In the genomic region with DNA sequence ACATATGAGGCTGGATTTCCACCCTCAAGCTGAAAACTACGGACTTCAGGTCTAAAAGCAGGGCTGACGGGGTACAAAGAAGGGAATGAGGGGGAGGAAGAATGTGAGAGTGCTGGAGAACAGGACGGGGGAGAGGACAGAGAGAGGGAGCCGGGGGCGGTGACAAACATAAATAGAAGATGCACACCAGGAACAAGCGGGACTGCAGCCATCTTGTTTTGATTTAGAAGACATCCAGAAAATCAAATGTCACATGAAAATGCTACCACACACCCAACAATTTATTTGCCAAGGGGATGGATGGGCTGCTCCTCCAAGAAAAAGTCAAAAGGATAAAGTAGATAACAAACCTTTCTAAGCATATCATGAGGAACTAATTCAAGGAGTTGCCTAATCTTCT, we compare ENCODE assay signal across 1 cellular context.
TF ChIP-seq lines count a peak whose summit lies in the region.

No MANE protein-coding gene starts in this region.

TF ChIP-seq in K562, 482 proteins besides CTCF, POLR2A, EP300 and RAD21 (continued from another document and continues in another):
- TF ChIP-seq SIRT6 (IDR thresholded peaks at IDR 0.05; ENCODE audit: low read depth, low read length) (no peak), EP400 (IDR thresholded peaks at IDR 0.05) (no peak), NCOR1 (IDR thresholded peaks at IDR 0.05) (no peak), ZSCAN29 (IDR thresholded peaks at IDR 0.05) (no peak), ZNF316 (IDR thresholded peaks at IDR 0.05) (no peak), TSC22D4 (tag; IDR thresholded peaks at IDR 0.05) (no peak), RFX5 (IDR thresholded peaks at IDR 0.05; ENCODE audit: low read depth, low read length) (no peak), FOXM1 (IDR thresholded peaks at IDR 0.05; ENCODE audit: low read depth) (no peak), FOXM1 (CRISPR knock-in tag; IDR thresholded peaks at IDR 0.05; ENCODE audit: low read depth) (no peak), ZKSCAN3 (CRISPR knock-in tag; IDR thresholded peaks at IDR 0.05) (no peak), BDP1 (IDR thresholded peaks at IDR 0.05; ENCODE audit: insufficient read depth, insufficient read length) (no peak), SIN3B (IDR thresholded peaks at IDR 0.05; ENCODE audit: low read depth) (no peak), SP2 (IDR thresholded peaks at IDR 0.05; ENCODE audit: extremely low read depth, low read depth, low read length, poor library complexity, severe bottlenecking) (no peak), ZFP1 (CRISPR knock-in tag; IDR thresholded peaks at IDR 0.05) (no peak), PHB (CRISPR knock-in tag; IDR thresholded peaks at IDR 0.05) (no peak), NR2F6 (CRISPR knock-in tag; IDR thresholded peaks at IDR 0.05) (no peak), ZNF696 (CRISPR knock-in tag; conservative IDR thresholded peaks at IDR 0.05) (no peak), RBM17 (IDR thresholded peaks at IDR 0.05; ENCODE audit: borderline replicate concordance, low read depth, low read length) (no peak), ZNF431 (CRISPR knock-in tag; IDR thresholded peaks at IDR 0.05) (no peak), SP1 (CRISPR knock-in tag; IDR thresholded peaks at IDR 0.05) (no peak), KDM1A (IDR thresholded peaks at IDR 0.05) (no peak), SRSF3 (IDR thresholded peaks at IDR 0.05; ENCODE audit: insufficient read depth, low read length) (no peak), ZNF184 (CRISPR knock-in tag; IDR thresholded peaks at IDR 0.05) (no peak), RHOXF2B (CRISPR knock-in tag; conservative IDR thresholded peaks at IDR 0.05) (0 out of 2 replicates have a peak, but pooled peaks have one; percentile 34), SMC3 (conservative IDR thresholded peaks at IDR 0.05; ENCODE audit: insufficient read depth, low read depth, low read length) (no peak), NR1H2 (CRISPR knock-in tag; IDR thresholded peaks at IDR 0.05) (no peak), HINFP (tag; conservative IDR thresholded peaks at IDR 0.05; ENCODE audit: low read depth) (peak; percentile 68; the same call in 1 of the 2 replicates), HBP1 (CRISPR knock-in tag; IDR thresholded peaks at IDR 0.05) (no peak), ZFPM2 (CRISPR knock-in tag; IDR thresholded peaks at IDR 0.05) (no peak), RBM14 (IDR thresholded peaks at IDR 0.05; ENCODE audit: borderline replicate concordance, insufficient read depth, low read depth, low read length) (no peak), ZNF77 (CRISPR knock-in tag; IDR thresholded peaks at IDR 0.05) (no peak), HMG20A (CRISPR knock-in tag; conservative IDR thresholded peaks at IDR 0.05) (no peak), TCF7 (IDR thresholded peaks at IDR 0.05; ENCODE audit: borderline replicate concordance) (no peak), SFPQ (IDR thresholded peaks at IDR 0.05; ENCODE audit: low read depth, low read length) (no peak), RAD51 (IDR thresholded peaks at IDR 0.05; ENCODE audit: borderline replicate concordance, low read depth) (no peak), PRMT5 (CRISPR knock-in tag; IDR thresholded peaks at IDR 0.05) (no peak), E4F1 (CRISPR knock-in tag; IDR thresholded peaks at IDR 0.05; ENCODE audit: borderline replicate concordance) (no peak), DMBX1 (CRISPR knock-in tag; IDR thresholded peaks at IDR 0.05; ENCODE audit: borderline replicate concordance) (peak; percentile 94), SRSF1 (IDR thresholded peaks at IDR 0.05; ENCODE audit: low read depth, low read length) (no peak), GABPA (tag; conservative IDR thresholded peaks at IDR 0.05; ENCODE audit: low read depth) (no peak), HNRNPL (IDR thresholded peaks at IDR 0.05; ENCODE audit: low read depth, low read length) (no peak), ELK1 (CRISPR knock-in tag; IDR thresholded peaks at IDR 0.05) (no peak), HDGF (IDR thresholded peaks at IDR 0.05) (no peak), MEIS2 (IDR thresholded peaks at IDR 0.05; ENCODE audit: partially characterized antibody) (no peak), ZNF785 (CRISPR knock-in tag; IDR thresholded peaks at IDR 0.05) (no peak)
- TF ChIP-seq, protein P1, sequence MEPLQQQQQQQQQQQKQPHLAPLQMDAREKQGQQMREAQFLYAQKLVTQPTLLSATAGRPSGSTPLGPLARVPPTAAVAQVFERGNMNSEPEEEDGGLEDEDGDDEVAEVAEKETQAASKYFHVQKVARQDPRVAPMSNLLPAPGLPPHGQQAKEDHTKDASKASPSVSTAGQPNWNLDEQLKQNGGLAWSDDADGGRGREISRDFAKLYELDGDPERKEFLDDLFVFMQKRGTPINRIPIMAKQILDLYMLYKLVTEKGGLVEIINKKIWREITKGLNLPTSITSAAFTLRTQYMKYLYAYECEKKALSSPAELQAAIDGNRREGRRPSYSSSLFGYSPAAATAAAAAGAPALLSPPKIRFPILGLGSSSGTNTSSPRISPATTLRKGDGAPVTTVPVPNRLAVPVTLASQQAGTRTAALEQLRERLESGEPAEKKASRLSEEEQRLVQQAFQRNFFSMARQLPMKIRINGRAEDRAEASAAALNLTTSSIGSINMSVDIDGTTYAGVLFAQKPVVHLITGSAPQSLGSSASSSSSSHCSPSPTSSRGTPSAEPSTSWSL (CRISPR knock-in tag; IDR thresholded peaks at IDR 0.05; ENCODE audit: borderline replicate concordance), result no peak
- TF ChIP-seq, protein P2, sequence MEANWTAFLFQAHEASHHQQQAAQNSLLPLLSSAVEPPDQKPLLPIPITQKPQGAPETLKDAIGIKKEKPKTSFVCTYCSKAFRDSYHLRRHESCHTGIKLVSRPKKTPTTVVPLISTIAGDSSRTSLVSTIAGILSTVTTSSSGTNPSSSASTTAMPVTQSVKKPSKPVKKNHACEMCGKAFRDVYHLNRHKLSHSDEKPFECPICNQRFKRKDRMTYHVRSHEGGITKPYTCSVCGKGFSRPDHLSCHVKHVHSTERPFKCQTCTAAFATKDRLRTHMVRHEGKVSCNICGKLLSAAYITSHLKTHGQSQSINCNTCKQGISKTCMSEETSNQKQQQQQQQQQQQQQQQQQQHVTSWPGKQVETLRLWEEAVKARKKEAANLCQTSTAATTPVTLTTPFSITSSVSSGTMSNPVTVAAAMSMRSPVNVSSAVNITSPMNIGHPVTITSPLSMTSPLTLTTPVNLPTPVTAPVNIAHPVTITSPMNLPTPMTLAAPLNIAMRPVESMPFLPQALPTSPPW (CRISPR knock-in tag; IDR thresholded peaks at IDR 0.05), result no peak
- TF ChIP-seq, protein P3, sequence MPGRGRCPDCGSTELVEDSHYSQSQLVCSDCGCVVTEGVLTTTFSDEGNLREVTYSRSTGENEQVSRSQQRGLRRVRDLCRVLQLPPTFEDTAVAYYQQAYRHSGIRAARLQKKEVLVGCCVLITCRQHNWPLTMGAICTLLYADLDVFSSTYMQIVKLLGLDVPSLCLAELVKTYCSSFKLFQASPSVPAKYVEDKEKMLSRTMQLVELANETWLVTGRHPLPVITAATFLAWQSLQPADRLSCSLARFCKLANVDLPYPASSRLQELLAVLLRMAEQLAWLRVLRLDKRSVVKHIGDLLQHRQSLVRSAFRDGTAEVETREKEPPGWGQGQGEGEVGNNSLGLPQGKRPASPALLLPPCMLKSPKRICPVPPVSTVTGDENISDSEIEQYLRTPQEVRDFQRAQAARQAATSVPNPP (IDR thresholded peaks at IDR 0.05; ENCODE audit: borderline replicate concordance, insufficient read depth, insufficient read length), result no peak
- TF ChIP-seq, protein P4, sequence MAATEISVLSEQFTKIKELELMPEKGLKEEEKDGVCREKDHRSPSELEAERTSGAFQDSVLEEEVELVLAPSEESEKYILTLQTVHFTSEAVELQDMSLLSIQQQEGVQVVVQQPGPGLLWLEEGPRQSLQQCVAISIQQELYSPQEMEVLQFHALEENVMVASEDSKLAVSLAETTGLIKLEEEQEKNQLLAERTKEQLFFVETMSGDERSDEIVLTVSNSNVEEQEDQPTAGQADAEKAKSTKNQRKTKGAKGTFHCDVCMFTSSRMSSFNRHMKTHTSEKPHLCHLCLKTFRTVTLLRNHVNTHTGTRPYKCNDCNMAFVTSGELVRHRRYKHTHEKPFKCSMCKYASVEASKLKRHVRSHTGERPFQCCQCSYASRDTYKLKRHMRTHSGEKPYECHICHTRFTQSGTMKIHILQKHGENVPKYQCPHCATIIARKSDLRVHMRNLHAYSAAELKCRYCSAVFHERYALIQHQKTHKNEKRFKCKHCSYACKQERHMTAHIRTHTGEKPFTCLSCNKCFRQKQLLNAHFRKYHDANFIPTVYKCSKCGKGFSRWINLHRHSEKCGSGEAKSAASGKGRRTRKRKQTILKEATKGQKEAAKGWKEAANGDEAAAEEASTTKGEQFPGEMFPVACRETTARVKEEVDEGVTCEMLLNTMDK (IDR thresholded peaks at IDR 0.05; ENCODE audit: borderline replicate concordance, insufficient read depth, low read depth, low read length, poor library complexity, severe bottlenecking), result no peak
- TF ChIP-seq, protein P5, sequence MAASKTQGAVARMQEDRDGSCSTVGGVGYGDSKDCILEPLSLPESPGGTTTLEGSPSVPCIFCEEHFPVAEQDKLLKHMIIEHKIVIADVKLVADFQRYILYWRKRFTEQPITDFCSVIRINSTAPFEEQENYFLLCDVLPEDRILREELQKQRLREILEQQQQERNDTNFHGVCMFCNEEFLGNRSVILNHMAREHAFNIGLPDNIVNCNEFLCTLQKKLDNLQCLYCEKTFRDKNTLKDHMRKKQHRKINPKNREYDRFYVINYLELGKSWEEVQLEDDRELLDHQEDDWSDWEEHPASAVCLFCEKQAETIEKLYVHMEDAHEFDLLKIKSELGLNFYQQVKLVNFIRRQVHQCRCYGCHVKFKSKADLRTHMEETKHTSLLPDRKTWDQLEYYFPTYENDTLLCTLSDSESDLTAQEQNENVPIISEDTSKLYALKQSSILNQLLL (CRISPR knock-in tag; IDR thresholded peaks at IDR 0.05; ENCODE audit: borderline replicate concordance), result no peak
